8 cellular contexts compared by ENCODE assay signal in genomic region chr2:27771202-27771547, GRCh38. TPM values are rescaled to one million over a fixed set of nuclear protein-coding genes. Genes with fewer than 3 reads are reported as not detected.
DNase-seq lines count a peak whose midpoint lies in the region; ATAC-seq and TF ChIP-seq lines count a peak whose summit lies in the region.

No MANE protein-coding gene starts in this region.

- CTCF ChIA-PET in BJ (lab: Yijun Ruan, JAX) = interaction anchor here (2.8 kb wide), 1 partner anchor 18 kb away, joined by 12 read pairs; no protein-coding TSS in a partner anchor

- H3K4me3 ChIP-seq in BJ (ENCODE audit: low read depth, low read length) (peak overlapping the region; percentile 79), RWPE2 (ENCODE audit: severe bottlenecking) (peak overlapping the region; percentile 83), fibroblast of villous mesenchyme (ENCODE audit: low read depth, low read length) (peak overlapping the region; percentile 77), skeletal muscle tissue (ENCODE audit: low read length in 3 of 3) (peak overlapping the region; percentile 93 to 97 (median 95))

- ATAC-seq in GM21529 (IDR thresholded peaks at IDR 0.05; ENCODE audit: unreplicated experiment) (peak; percentile 15), RWPE2 (ENCODE audit: low read depth) (no peak; the same call in 2 of the 3 replicates), GM21367 (IDR thresholded peaks at IDR 0.05; ENCODE audit: unreplicated experiment) (no peak)

- TF ChIP-seq CTCF in BJ (IDR thresholded peaks at IDR 0.05; ENCODE audit: insufficient read depth, low read depth, low read length) = no peak
- TF ChIP-seq CTCF in RWPE2 (IDR thresholded peaks at IDR 0.05; ENCODE audit: poor library complexity, severe bottlenecking) = no peak
- no peak for TF ChIP-seq CTCF in fibroblast of villous mesenchyme (IDR thresholded peaks at IDR 0.05; ENCODE audit: insufficient read depth, low read depth, low read length)

- H3K27ac ChIP-seq in RWPE2 (ENCODE audit: poor library complexity, severe bottlenecking) (peak overlapping the region; percentile 95), skeletal muscle tissue (ENCODE audit: low read depth, low read length) (peak overlapping the region; percentile 92)

- H3K4me1 ChIP-seq in RWPE2 (ENCODE audit: insufficient read depth, poor library complexity, severe bottlenecking) (peaks cover 14% of the 10 kb centered on the region), skeletal muscle tissue (ENCODE audit: control insufficient read depth in 3 of 3, insufficient read depth in 3 of 3, low read length in 3 of 3) (peaks cover 22 to 34% (median 27%) of the 10 kb centered on the region in 3 donors)

- H3K9me3 ChIP-seq in RWPE2 (ENCODE audit: severe bottlenecking) = no peaks in the 10 kb centered on the region
- no peaks in the 10 kb centered on the region for H3K9me3 ChIP-seq in skeletal muscle tissue (ENCODE audit: control insufficient read depth in 3 of 3, low read length in 3 of 3)

- DNase-seq in BJ (ENCODE audit: low read depth) (no peak), RWPE2 (ENCODE audit: low spot score) (no peak), fibroblast of villous mesenchyme (ENCODE audit: low read depth) (no peak), NK-92 (lab: John Stamatoyannopoulos, UW; ENCODE audit: unreplicated experiment) (no peak)
- DNase-seq in stimulated activated CD4-positive, alpha-beta T cell treated with anti-CD3 and anti-CD28 coated beads, Interleukin-4, amount 100 ng/mL, for 24 hours = no peak

- peaks cover 2% of the 10 kb centered on the region; the same call in 1 of the 2 replicates for H3K36me3 ChIP-seq in BJ (ENCODE audit: control insufficient read depth, insufficient read depth, low read length)
- peaks cover 21% of the 10 kb centered on the region for H3K36me3 ChIP-seq in RWPE2 (ENCODE audit: low read depth)
- H3K36me3 ChIP-seq in skeletal muscle tissue (ENCODE audit: control insufficient read depth in 3 of 3, insufficient read depth in 3 of 3, low read length in 3 of 3) = peaks cover 0 to 7% (median 7%) of the 10 kb centered on the region in 3 donors

- POLR2A ChIA-PET in BJ (lab: Charles Lee) = interaction anchor here (1.0 kb wide), 1 partner anchor 454 kb away, joined by 8 read pairs; no protein-coding TSS in a partner anchor

- no peaks in the 10 kb centered on the region for H3K27me3 ChIP-seq in BJ (ENCODE audit: control insufficient read depth, insufficient read depth, low read length)
- H3K27me3 ChIP-seq in RWPE2 (ENCODE audit: insufficient read depth, poor library complexity, severe bottlenecking) = no peaks in the 10 kb centered on the region
- peaks cover 0 to 4% (median 0%) of the 10 kb centered on the region in 3 donors for H3K27me3 ChIP-seq in skeletal muscle tissue (ENCODE audit: control insufficient read depth in 3 of 3, insufficient read depth in 3 of 3, low read length in 3 of 3)

- H3K9ac ChIP-seq in skeletal muscle tissue (ENCODE audit: low read depth in 1 of 3, low read length in 3 of 3) = peak overlapping the region; percentile 89 to 96 (median 95)

RNA-seq across cellular contexts. Expression of gene MRPL33, which starts 0.3 kb away (rescaled TPM):
- 31.0 and 83.3 TPM in 2 replicates for polyA plus RNA-seq in BJ (2011; rRNA removed)
- 5.4 and 7.2 TPM in 2 replicates for polyA minus RNA-seq in BJ (2011; rRNA and poly(A)+ RNA removed)
- total RNA-seq in fibroblast of villous mesenchyme (112 and 119 TPM in 2 replicates), skeletal muscle tissue (121 TPM)
